Comparison of ENCODE assay signal across 8 cellular contexts in the genomic region with DNA sequence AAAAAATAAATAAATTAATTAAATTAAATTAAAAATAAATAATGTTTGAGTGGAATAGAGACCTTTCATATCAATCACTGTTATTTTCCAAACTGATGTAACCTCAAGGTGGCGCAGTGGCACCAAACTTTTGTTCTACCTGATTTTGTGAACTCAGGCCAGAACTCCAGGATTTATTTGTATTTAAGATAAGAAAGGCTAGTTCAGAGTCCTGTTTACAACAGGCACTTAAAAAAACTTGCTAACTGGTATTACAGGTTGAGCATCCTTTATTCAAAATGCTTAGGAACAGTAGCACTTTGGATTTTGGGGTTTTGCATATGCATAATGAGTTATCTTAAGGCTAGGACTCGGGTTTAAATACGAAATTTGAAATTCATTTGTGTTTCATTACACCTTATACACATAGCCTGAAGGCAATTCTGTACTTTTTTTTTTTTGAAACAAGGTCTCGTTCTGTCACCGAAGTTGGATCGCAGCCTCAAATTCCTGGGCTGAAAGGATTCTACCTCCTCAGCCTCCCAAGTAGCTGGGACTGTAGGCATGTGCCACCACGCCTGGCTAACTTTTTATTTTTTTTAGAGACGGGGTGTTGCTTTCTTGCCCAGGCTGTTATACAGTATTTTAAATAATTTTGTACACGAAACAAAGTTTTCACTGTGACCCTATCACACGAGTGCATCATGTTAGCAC. TPM values are rescaled to one million over a fixed set of nuclear protein-coding genes. Genes with fewer than 3 reads are reported as not detected.
DNase-seq lines count a peak whose midpoint lies in the region; ATAC-seq and TF ChIP-seq lines count a peak whose summit lies in the region.

No MANE protein-coding gene starts in this region.

- H3K4me2 ChIP-seq in GM23248 (ENCODE audit: unreplicated experiment), result no peak overlapping the region

- no peak overlapping the region for H3K27ac Mint-ChIP-seq in CD14-positive monocyte
- H3K27ac Mint-ChIP-seq in activated naive CD4-positive, alpha-beta T cell treated with anti-CD3 and anti-CD28 coated beads, Interleukin-2, amount 10 ng/mL, durations not matched to agents 7 days and 5 days, result no peak overlapping the region

- peaks cover 100% of the 10 kb centered on the region for H3K79me2 ChIP-seq in GM23248 (ENCODE audit: insufficient read depth)

- CTCF ChIA-PET in activated naive CD4-positive, alpha-beta T cell treated with anti-CD3 and anti-CD28 coated beads, Interleukin-2, amount 10 ng/mL, durations not matched to agents 7 days and 5 days (lab: Charles Lee), result interaction anchor here (0.7 to 2.5 kb wide), 3 partner anchors 10 to 35 kb away, joined by 3 to 8 read pairs (median 4); no protein-coding TSS in a partner anchor

- in situ Hi-C loops in GM23248 (cut with MboI), result no loop called here

- peaks cover 15% of the 10 kb centered on the region; the same call in 1 of the 2 replicates for H3F3A ChIP-seq in GM23248 (ENCODE audit: insufficient read depth)

- H2AFZ ChIP-seq in GM23248, result no peak overlapping the region

- intact Hi-C loops in CD14-positive monocyte (cut with micrococcal nuclease), result no loop called here
- intact Hi-C loops in left colon (cut with DNase I, micrococcal nuclease), result no loop called here

- H3K27me3 Mint-ChIP-seq in CD14-positive monocyte (ENCODE audit: low read depth in 3 of 3), result no peaks in the 10 kb centered on the region
- no peaks in the 10 kb centered on the region for H3K27me3 Mint-ChIP-seq in activated naive CD4-positive, alpha-beta T cell treated with anti-CD3 and anti-CD28 coated beads, Interleukin-2, amount 10 ng/mL, durations not matched to agents 7 days and 5 days

- peaks cover 17% of the 10 kb centered on the region for H4K20me1 ChIP-seq in GM23248 (ENCODE audit: insufficient read depth)

- DNase-seq in CD14-positive monocyte (ENCODE audit: low spot score), result no peak
- DNase-seq in GM23248, result peak; percentile 20
- peak; percentile 41 for DNase-seq in activated naive CD4-positive, alpha-beta T cell treated with anti-CD3 and anti-CD28 coated beads, Interleukin-2, amount 10 ng/mL, durations not matched to agents 7 days and 5 days
- peak in 1 of 2 donors; percentile 75 for DNase-seq in left colon
- DNase-seq in cortex of kidney (lab: John Stamatoyannopoulos, UW), result no peak
- no peak for DNase-seq in stimulated activated CD8-positive, alpha-beta memory T cell treated with anti-CD3 and anti-CD28 coated beads, Interleukin-4, amount 100 ng/mL, for 48 hours

- ATAC-seq in left colon, result peak; percentile 78
- no peak for ATAC-seq in HG02642 (IDR thresholded peaks at IDR 0.05; ENCODE audit: poor library complexity, unreplicated experiment)
- no peak for ATAC-seq in HG02884 (IDR thresholded peaks at IDR 0.05; ENCODE audit: unreplicated experiment)

- H3K9ac ChIP-seq in GM23248, result no peak overlapping the region

- H3K9me3 ChIP-seq in GM23248 (ENCODE audit: low read depth), result no peaks in the 10 kb centered on the region

- no peak overlapping the region for H3K4me3 ChIP-seq in GM23248

- peaks cover 22% of the 10 kb centered on the region for H3K4me1 Mint-ChIP-seq in CD14-positive monocyte
- H3K4me1 Mint-ChIP-seq in activated naive CD4-positive, alpha-beta T cell treated with anti-CD3 and anti-CD28 coated beads, Interleukin-2, amount 10 ng/mL, durations not matched to agents 7 days and 5 days, result peaks cover 14% of the 10 kb centered on the region

- WGBS in GM23248 (ENCODE audit: low coverage in 1 of 2, low lambda C conversion rate in 2 of 2, missing lambda C conversion rate in 2 of 2), 2 experiments, result 95 to 97% methylated on average over 10 of the region's 10 CpGs

- peak; percentile 50 for TF ChIP-seq CTCF in CD14-positive monocyte (IDR thresholded peaks at IDR 0.05)

- no peaks in the 10 kb centered on the region for H3K27me3 ChIP-seq in GM23248 (replicated peaks; ENCODE audit: insufficient read depth)

- no peaks in the 10 kb centered on the region for H3K9me2 ChIP-seq in GM23248 (ENCODE audit: insufficient read depth)

- H3K9me3 Mint-ChIP-seq in CD14-positive monocyte, result no peaks in the 10 kb centered on the region
- no peaks in the 10 kb centered on the region for H3K9me3 Mint-ChIP-seq in activated naive CD4-positive, alpha-beta T cell treated with anti-CD3 and anti-CD28 coated beads, Interleukin-2, amount 10 ng/mL, durations not matched to agents 7 days and 5 days

- peaks cover 25 to 45% of the 10 kb centered on the region in 2 donors for H3K36me3 Mint-ChIP-seq in CD14-positive monocyte
- H3K36me3 Mint-ChIP-seq in activated naive CD4-positive, alpha-beta T cell treated with anti-CD3 and anti-CD28 coated beads, Interleukin-2, amount 10 ng/mL, durations not matched to agents 7 days and 5 days, result peaks cover 17% of the 10 kb centered on the region

- no peak overlapping the region for H3K4me3 Mint-ChIP-seq in CD14-positive monocyte
- H3K4me3 Mint-ChIP-seq in activated naive CD4-positive, alpha-beta T cell treated with anti-CD3 and anti-CD28 coated beads, Interleukin-2, amount 10 ng/mL, durations not matched to agents 7 days and 5 days, result no peak overlapping the region

- no peak overlapping the region for H3K27ac ChIP-seq in GM23248

- H3K4me1 ChIP-seq in GM23248 (ENCODE audit: insufficient read depth), result no peaks in the 10 kb centered on the region

- H3K36me3 ChIP-seq in GM23248 (ENCODE audit: low read depth), result peaks cover 8% of the 10 kb centered on the region

RNA-seq across cellular contexts. Expression of a gene that starts 32.4 kb away (rescaled TPM):
- polyA plus RNA-seq in CD14-positive monocyte (10 to 100 TPM; 13.3 to 15.7 TPM), GM23248 (2016; fragmentation: Nextera tagmentation; extraction: Ambion mirVana) (34.9 and 38.2 TPM in 2 replicates)
- 43.3 and 45.3 TPM in 2 replicates for total RNA-seq in GM23248 (2014; rRNA removed; shearing (Covaris generic))
- total RNA-seq in left colon, result 10 to 100 TPM; 57.4 to 70.1 TPM

RNA-seq across cellular contexts. Expression of a gene that starts 34.9 kb away (rescaled TPM):
- polyA plus RNA-seq in CD14-positive monocyte, result 10 to 100 TPM; 16.9 to 33.3 TPM
- total RNA-seq in GM23248 (2014; rRNA removed; shearing (Covaris generic)), result 11.8 and 12.0 TPM in 2 replicates
- polyA plus RNA-seq in GM23248 (2016; fragmentation: Nextera tagmentation; extraction: Ambion mirVana), result 5.5 TPM in 2 replicates
- total RNA-seq in left colon, result 10 to 100 TPM; 21.9 to 27.8 TPM

RNA-seq across cellular contexts. Expression of a gene that starts 51.7 kb away (rescaled TPM):
- not detected for polyA plus RNA-seq in CD14-positive monocyte
- not detected in 2 replicates for total RNA-seq in GM23248 (2014; rRNA removed; shearing (Covaris generic))
- not detected in 2 replicates for polyA plus RNA-seq in GM23248 (2016; fragmentation: Nextera tagmentation; extraction: Ambion mirVana)
- under 1 TPM in 1 of 2 donors, not detected in 1; 0.28 TPM for total RNA-seq in left colon

Comparison
In these comparisons a context has a peak if more than half of its experiments do, and no peak if none do; other contexts are left out.
1. DNase-seq: peak in GM23248 (single experiment) and activated naive CD4-positive, alpha-beta T cell treated with anti-CD3 and anti-CD28 coated beads, Interleukin-2, amount 10 ng/mL, durations not matched to agents 7 days and 5 days (single experiment); none in CD14-positive monocyte (single experiment), cortex of kidney (single experiment) and stimulated activated CD8-positive, alpha-beta memory T cell treated with anti-CD3 and anti-CD28 coated beads, Interleukin-4, amount 100 ng/mL, for 48 hours (single experiment).